Comparison of ENCODE assay signal across 8 cellular contexts in genomic region chr17:81044764-81045589, GRCh38. TPM values are rescaled to one million over a fixed set of nuclear protein-coding genes. Genes with fewer than 3 reads are reported as not detected.
DNase-seq lines count a peak whose midpoint lies in the region; ATAC-seq, FAIRE-seq and TF ChIP-seq lines count a peak whose summit lies in the region.

No MANE protein-coding gene starts in this region.

- no peaks in the 10 kb centered on the region for H4K20me1 ChIP-seq in endothelial cell of umbilical vein (replicated peaks; ENCODE audit: control insufficient read depth, extremely low read depth, insufficient read depth, low read length)

- BruUV-seq in endothelial cell of umbilical vein (replicated peaks; lab: Mats Ljungman, UMichigan) = no TSS peak

- POLR2A ChIA-PET in endothelial cell of umbilical vein (lab: Charles Lee) = no interaction called here

- no peak overlapping the region for H2AFZ ChIP-seq in endothelial cell of umbilical vein (ENCODE audit: low read depth, low read length)

- no peaks in the 10 kb centered on the region for H3K36me3 ChIP-seq in endothelial cell of umbilical vein (ENCODE audit: control insufficient read depth in 2 of 2, extremely low read depth in 1 of 2, insufficient read depth in 2 of 2, low read length in 2 of 2)
- no peaks in the 10 kb centered on the region for H3K36me3 ChIP-seq in muscle layer of colon (ENCODE audit: insufficient read depth, low read length)

- dilution Hi-C loops in endothelial cell of umbilical vein (cut with MboI; ENCODE audit: extremely low pct_ligation_motif_present, low sequenced_read_pairs) = no loop called here

- CTCF ChIA-PET in endothelial cell of umbilical vein (lab: Charles Lee) = interaction anchor here (0.8 to 1.8 kb wide), 6 partner anchors 12 to 57 kb away, joined by 3 to 7 read pairs (median 4); no protein-coding TSS in a partner anchor

- FAIRE-seq in endothelial cell of umbilical vein (lab: Jason Lieb, UNC) = peak; percentile 93

- peak; percentile 88 for DNase-seq in AG08396 (ENCODE audit: low spot score)
- peak; percentile 79 for DNase-seq in NCI-H2196 (lab: John Stamatoyannopoulos, UW; ENCODE audit: unreplicated experiment)
- peak; percentile 85 for DNase-seq in endothelial cell of umbilical vein (ENCODE audit: low read depth, low spot score)
- no peak for DNase-seq in activated effector memory CD4-positive, alpha-beta T cell treated with anti-CD3 and anti-CD28 coated beads, Interleukin-2, amount 50 U/mL, for 16 hours
- DNase-seq in GM20000 (ENCODE audit: low spot score) = no peak

- intact Hi-C loops in endothelial cell of umbilical vein (cut with micrococcal nuclease) = loop anchor here (1.0 kb wide), 1 partner anchor 11 kb away; no protein-coding TSS in a partner anchor

- H3K9ac ChIP-seq in endothelial cell of umbilical vein (replicated peaks; ENCODE audit: extremely low read depth, insufficient read depth, low read length) (no peak overlapping the region), muscle layer of colon (ENCODE audit: low read length) (no peak overlapping the region)

- peak overlapping the region; percentile 0 for H3K4me2 ChIP-seq in endothelial cell of umbilical vein (ENCODE audit: insufficient read depth, low read length)

- H3K9me3 ChIP-seq in endothelial cell of umbilical vein (replicated peaks; ENCODE audit: control insufficient read depth, insufficient read depth, low read length) = no peaks in the 10 kb centered on the region
- H3K9me3 ChIP-seq in muscle layer of colon (ENCODE audit: low read length) = no peaks in the 10 kb centered on the region

- H3K27ac ChIP-seq in endothelial cell of umbilical vein (ENCODE audit: insufficient read depth, low read depth, low read length) (peak overlapping the region; percentile 43), muscle layer of colon (ENCODE audit: low read depth, low read length) (peak overlapping the region; percentile 69)

- H3K79me2 ChIP-seq in endothelial cell of umbilical vein (ENCODE audit: control insufficient read depth, insufficient read depth, low read length) = peaks cover 2% of the 10 kb centered on the region

- H3K4me3 ChIP-seq in endothelial cell of umbilical vein (replicated peaks in 1 of 3; ENCODE audit: insufficient read depth in 1 of 3, low read depth in 1 of 3, low read length in 3 of 3) = no peak overlapping the region
- H3K4me3 ChIP-seq in muscle layer of colon (ENCODE audit: low read depth in 1 of 2, low read length in 2 of 2) = peak overlapping the region; percentile 2 to 38

- TF ChIP-seq CTCF in endothelial cell of umbilical vein (IDR thresholded peaks at IDR 0.05; ENCODE audit: extremely low read depth in 1 of 2, insufficient read depth in 1 of 2, low read depth in 1 of 2, low read length in 2 of 2) = no peak
- TF ChIP-seq CTCF in GM20000 (IDR thresholded peaks at IDR 0.05; ENCODE audit: extremely low read depth, missing control alignments) = no peak

- TF ChIP-seq POLR2A in endothelial cell of umbilical vein (IDR thresholded peaks at IDR 0.05; ENCODE audit: low read depth, low read length) = no peak

- H3K4me1 ChIP-seq in endothelial cell of umbilical vein (ENCODE audit: control insufficient read depth, extremely low read depth, insufficient read depth, low read length) (peaks cover 29% of the 10 kb centered on the region), muscle layer of colon (ENCODE audit: insufficient read depth, low read length) (peaks cover 66% of the 10 kb centered on the region)

- no peak for ATAC-seq in HG03108 (IDR thresholded peaks at IDR 0.05; ENCODE audit: unreplicated experiment)
- no peak for ATAC-seq in GM18517 (IDR thresholded peaks at IDR 0.05; ENCODE audit: unreplicated experiment)

- no peaks in the 10 kb centered on the region for H3K27me3 ChIP-seq in endothelial cell of umbilical vein (ENCODE audit: control insufficient read depth in 2 of 2, insufficient read depth in 2 of 2, low read length in 2 of 2)
- H3K27me3 ChIP-seq in muscle layer of colon (ENCODE audit: control insufficient read depth in 1 of 2, insufficient read depth in 2 of 2, low read length in 2 of 2) = no peaks in the 10 kb centered on the region

- H3K9me1 ChIP-seq in endothelial cell of umbilical vein (replicated peaks; ENCODE audit: control insufficient read depth, extremely low read depth, insufficient read depth, low read length) = no peaks in the 10 kb centered on the region

TF ChIP-seq in endothelial cell of umbilical vein, 7 proteins besides CTCF, POLR2A, EP300 and RAD21:
- TF ChIP-seq MAX (IDR thresholded peaks at IDR 0.05; ENCODE audit: insufficient read depth, insufficient read length) = no peak
- no peak for TF ChIP-seq FOS (IDR thresholded peaks at IDR 0.05; ENCODE audit: borderline replicate concordance, insufficient read depth, low read length)
- TF ChIP-seq JUN (IDR thresholded peaks at IDR 0.05; ENCODE audit: borderline replicate concordance, insufficient read depth, insufficient read length, low read depth) = no peak
- peak; percentile 44 for TF ChIP-seq POLR2AphosphoS5 (IDR thresholded peaks at IDR 0.05; ENCODE audit: insufficient read depth, low read depth, low read length)

RNA-seq across cellular contexts. Expression of gene BAIAP2, which starts 10.0 kb away (rescaled TPM):
- total RNA-seq in endothelial cell of umbilical vein = 18.6 and 21.4 TPM in 2 replicates
- 12.3 and 14.7 TPM in 2 replicates for polyA plus RNA-seq in endothelial cell of umbilical vein
- polyA plus RNA-seq in endothelial cell of umbilical vein (2011; cell fraction: cytosol; rRNA removed) = 7.7 and 7.9 TPM in 2 replicates
- 18.9 and 23.2 TPM in 2 replicates for polyA plus RNA-seq in endothelial cell of umbilical vein (2011; cell fraction: nucleus; rRNA removed)
- 10.9 and 15.7 TPM in 2 replicates for polyA plus RNA-seq in endothelial cell of umbilical vein (2012)
- polyA minus RNA-seq in endothelial cell of umbilical vein = 7.4 and 11.4 TPM in 2 replicates
- 27.1 TPM for polyA minus RNA-seq in endothelial cell of umbilical vein (2011; cell fraction: cytosol; rRNA and poly(A)+ RNA removed)
- 7.9 and 15.4 TPM in 2 replicates for polyA minus RNA-seq in endothelial cell of umbilical vein (2011; cell fraction: nucleus; rRNA and poly(A)+ RNA removed)

RNA-seq across cellular contexts. Expression of gene CHMP6, which starts 53.3 kb away (rescaled TPM):
- 42.5 and 42.6 TPM in 2 replicates for total RNA-seq in endothelial cell of umbilical vein
- polyA plus RNA-seq in endothelial cell of umbilical vein = 48.5 and 59.9 TPM in 2 replicates
- polyA plus RNA-seq in endothelial cell of umbilical vein (2011; cell fraction: cytosol; rRNA removed) = 37.2 and 48.7 TPM in 2 replicates
- 23.2 and 28.2 TPM in 2 replicates for polyA plus RNA-seq in endothelial cell of umbilical vein (2011; cell fraction: nucleus; rRNA removed)
- 22.5 and 29.6 TPM in 2 replicates for polyA plus RNA-seq in endothelial cell of umbilical vein (2012)
- polyA minus RNA-seq in endothelial cell of umbilical vein = 16.2 and 19.0 TPM in 2 replicates
- 9.1 TPM for polyA minus RNA-seq in endothelial cell of umbilical vein (2011; cell fraction: cytosol; rRNA and poly(A)+ RNA removed)
- 10.2 and 18.3 TPM in 2 replicates for polyA minus RNA-seq in endothelial cell of umbilical vein (2011; cell fraction: nucleus; rRNA and poly(A)+ RNA removed)

Comparison
In these comparisons a context has a peak if more than half of its experiments do, and no peak if none do; other contexts are left out.
1. DNase-seq: peak in AG08396 (single experiment), NCI-H2196 (single experiment) and endothelial cell of umbilical vein (single experiment); none in activated effector memory CD4-positive, alpha-beta T cell treated with anti-CD3 and anti-CD28 coated beads, Interleukin-2, amount 50 U/mL, for 16 hours (single experiment) and GM20000 (single experiment).
2. H3K4me3 ChIP-seq: peak in muscle layer of colon (2 of 2); none in endothelial cell of umbilical vein (0 of 3).